In genomic region chr11:74169736-74170458, GRCh38 we compare ENCODE assay signal across 8 cellular contexts. TPM values are rescaled to one million over a fixed set of nuclear protein-coding genes. Genes with fewer than 3 reads are reported as not detected.
A peak's percentile ranks its signal among the peaks of the same experiment; 100 is the strongest.
DNase-seq lines count a peak whose midpoint lies in the region; ATAC-seq, FAIRE-seq and TF ChIP-seq lines count a peak whose summit lies in the region.

No MANE protein-coding gene starts in this region.

- DNase-seq in activated CD4-positive, alpha-beta T cell treated with anti-CD3 and anti-CD28 coated beads, Interleukin-2, amount 10 ng/mL, durations not matched to agents 24 days and 14 days: peak; percentile 64
- DNase-seq in activated CD4-positive, alpha-beta T cell treated with anti-CD3 and anti-CD28 coated beads, Interleukin-2, amount 50 U/mL, for 1 hour: no peak
- DNase-seq in kidney (no peak), thyroid gland (no peak)
- no peak for DNase-seq in activated T-cell treated with anti-CD3 and anti-CD28 coated beads, Interleukin-2, amount 50 U/mL, for 1 hour

- H3K4me1 ChIP-seq in kidney (ENCODE audit: control insufficient read depth in 1 of 2, insufficient read depth in 1 of 2, low read depth in 1 of 2, low read length in 2 of 2): peaks cover 9 to 17% of the 10 kb centered on the region in 2 donors
- H3K4me1 ChIP-seq in thyroid gland: peaks cover 24 to 27% of the 10 kb centered on the region in 2 donors

- no peak overlapping the region for H3K27ac Mint-ChIP-seq in activated CD4-positive, alpha-beta T cell treated with anti-CD3 and anti-CD28 coated beads, Interleukin-2, amount 10 ng/mL, durations not matched to agents 24 days and 14 days

- intact Hi-C loops in activated CD4-positive, alpha-beta T cell treated with anti-CD3 and anti-CD28 coated beads, Interleukin-2, amount 10 ng/mL, durations not matched to agents 24 days and 14 days (cut with micrococcal nuclease): loop anchor here (2.0 to 5.0 kb wide), 5 partner anchors 148 to 573 kb away; partner anchors contain the start of genes FAM168A, MRPL48, PGM2L1 and POLD3
- intact Hi-C loops in kidney (cut with DNase I) (no loop called here), thyroid gland (cut with DNase I) (loop anchor here (10.0 kb wide), 1 partner anchor 205 kb away; no protein-coding TSS in a partner anchor)

- TF ChIP-seq POLR2A in thyroid gland (IDR thresholded peaks at IDR 0.05): no peak

- no peaks in the 10 kb centered on the region for H4K20me1 ChIP-seq in SU-DHL-6 (ENCODE audit: low read depth, low read length)

- H3K9ac ChIP-seq in SU-DHL-6 (ENCODE audit: low read length): peak overlapping the region; percentile 96
- H3K9ac ChIP-seq in kidney (ENCODE audit: low read length in 2 of 2): peak overlapping the region; percentile 74 to 75

- H3K4me3 ChIP-seq in SU-DHL-6 (ENCODE audit: insufficient read depth, low read length, poor library complexity, severe bottlenecking): peak overlapping the region; percentile 95
- H3K4me3 ChIP-seq in kidney (ENCODE audit: low read length in 2 of 2): peak overlapping the region; percentile 93 to 96
- H3K4me3 ChIP-seq in thyroid gland (replicated peaks in 1 of 3): peak overlapping the region; percentile 29 to 66 (median 58)

- no peaks in the 10 kb centered on the region for H3K27me3 Mint-ChIP-seq in activated CD4-positive, alpha-beta T cell treated with anti-CD3 and anti-CD28 coated beads, Interleukin-2, amount 10 ng/mL, durations not matched to agents 24 days and 14 days

- no peaks in the 10 kb centered on the region for H3K27me3 ChIP-seq in SU-DHL-6 (ENCODE audit: low read length)
- H3K27me3 ChIP-seq in thyroid gland: no peaks in the 10 kb centered on the region

- H3K36me3 ChIP-seq in SU-DHL-6 (ENCODE audit: low read length) (peaks cover 11% of the 10 kb centered on the region; the same call in 1 of the 2 replicates), kidney (ENCODE audit: control insufficient read depth in 1 of 2, insufficient read depth in 2 of 2, low read length in 2 of 2) (peaks cover 8 to 12% of the 10 kb centered on the region in 2 donors), thyroid gland (peaks cover 0 to 8% of the 10 kb centered on the region in 2 donors)

- H3K27ac ChIP-seq in SU-DHL-6 (ENCODE audit: low read depth, low read length) (peak overlapping the region; percentile 79), kidney (ENCODE audit: low read depth in 2 of 2, low read length in 2 of 2) (peak overlapping the region in 1 of 2 donors; percentile 89), thyroid gland (peak overlapping the region in 2 of 3 donors; percentile 83 to 90)

- 14 to 15% methylated on average over 9 of the region's 9 CpGs for WGBS in thyroid gland, 2 donors

- H3K9me3 ChIP-seq in SU-DHL-6 (ENCODE audit: insufficient read depth, low read length) (no peaks in the 10 kb centered on the region), kidney (ENCODE audit: control insufficient read depth in 1 of 2, low read length in 2 of 2) (no peaks in the 10 kb centered on the region), thyroid gland (no peaks in the 10 kb centered on the region)

- no peak for FAIRE-seq in kidney (lab: Jason Lieb, UNC)

- H3K79me2 ChIP-seq in SU-DHL-6 (ENCODE audit: insufficient read depth, low read length): peaks cover 46% of the 10 kb centered on the region

- ATAC-seq in GM19397 (IDR thresholded peaks at IDR 0.05; ENCODE audit: unreplicated experiment) (no peak), GM18858 (IDR thresholded peaks at IDR 0.05; ENCODE audit: unreplicated experiment) (no peak)

- H3F3A ChIP-seq in SU-DHL-6 (ENCODE audit: insufficient read depth): 0 out of 2 replicates have a peak, but pooled peaks cover 8% of the 10 kb centered on the region

- TF ChIP-seq CTCF in SU-DHL-6 (IDR thresholded peaks at IDR 0.05; ENCODE audit: insufficient read depth, low read length, poor library complexity, severe bottlenecking) (no peak), kidney (IDR thresholded peaks at IDR 0.05; ENCODE audit: borderline replicate concordance, extremely low read depth, insufficient read depth) (no peak), thyroid gland (IDR thresholded peaks at IDR 0.05) (no peak)

- H2AFZ ChIP-seq in SU-DHL-6 (ENCODE audit: low read depth, low read length, severe bottlenecking): peak overlapping the region; percentile 81

- H3K9me2 ChIP-seq in SU-DHL-6 (replicated peaks; ENCODE audit: insufficient read depth, low read length): no peaks in the 10 kb centered on the region

- H3K36me3 Mint-ChIP-seq in activated CD4-positive, alpha-beta T cell treated with anti-CD3 and anti-CD28 coated beads, Interleukin-2, amount 10 ng/mL, durations not matched to agents 24 days and 14 days (ENCODE audit: low read depth): peaks cover 22% of the 10 kb centered on the region

- H3K4me3 Mint-ChIP-seq in activated CD4-positive, alpha-beta T cell treated with anti-CD3 and anti-CD28 coated beads, Interleukin-2, amount 10 ng/mL, durations not matched to agents 24 days and 14 days: no peak overlapping the region

- no peaks in the 10 kb centered on the region for H3K9me3 Mint-ChIP-seq in activated CD4-positive, alpha-beta T cell treated with anti-CD3 and anti-CD28 coated beads, Interleukin-2, amount 10 ng/mL, durations not matched to agents 24 days and 14 days

- H3K4me1 Mint-ChIP-seq in activated CD4-positive, alpha-beta T cell treated with anti-CD3 and anti-CD28 coated beads, Interleukin-2, amount 10 ng/mL, durations not matched to agents 24 days and 14 days: peaks cover 11% of the 10 kb centered on the region

- H3K4me2 ChIP-seq in SU-DHL-6 (ENCODE audit: low read depth, low read length, poor library complexity, severe bottlenecking): peak overlapping the region; percentile 88

RNA-seq across cellular contexts. Expression of gene C2CD3, which starts 0.9 kb away (rescaled TPM):
- total RNA-seq in activated CD4-positive, alpha-beta T cell treated with anti-CD3 and anti-CD28 coated beads, Interleukin-2, amount 10 ng/mL, durations not matched to agents 24 days and 14 days: 35.1 and 37.4 TPM in 2 replicates
- total RNA-seq in kidney (28.7 TPM), thyroid gland (10 to 100 TPM; 37.8 to 85.8 (median 40.7) TPM)
- polyA plus RNA-seq in kidney (ENCODE audit: insufficient read depth, low read depth, low replicate concordance): 5.6 TPM

RNA-seq across cellular contexts. Expression of gene PPME1, which starts 1.2 kb away (rescaled TPM):
- total RNA-seq in activated CD4-positive, alpha-beta T cell treated with anti-CD3 and anti-CD28 coated beads, Interleukin-2, amount 10 ng/mL, durations not matched to agents 24 days and 14 days: 66.3 and 69.6 TPM in 2 replicates
- total RNA-seq in kidney (34.1 TPM), thyroid gland (10 to 100 TPM; 32.3 to 55.3 (median 38.8) TPM)
- polyA plus RNA-seq in kidney (ENCODE audit: insufficient read depth, low read depth, low replicate concordance): 40.8 TPM
